In the genomic region with DNA sequence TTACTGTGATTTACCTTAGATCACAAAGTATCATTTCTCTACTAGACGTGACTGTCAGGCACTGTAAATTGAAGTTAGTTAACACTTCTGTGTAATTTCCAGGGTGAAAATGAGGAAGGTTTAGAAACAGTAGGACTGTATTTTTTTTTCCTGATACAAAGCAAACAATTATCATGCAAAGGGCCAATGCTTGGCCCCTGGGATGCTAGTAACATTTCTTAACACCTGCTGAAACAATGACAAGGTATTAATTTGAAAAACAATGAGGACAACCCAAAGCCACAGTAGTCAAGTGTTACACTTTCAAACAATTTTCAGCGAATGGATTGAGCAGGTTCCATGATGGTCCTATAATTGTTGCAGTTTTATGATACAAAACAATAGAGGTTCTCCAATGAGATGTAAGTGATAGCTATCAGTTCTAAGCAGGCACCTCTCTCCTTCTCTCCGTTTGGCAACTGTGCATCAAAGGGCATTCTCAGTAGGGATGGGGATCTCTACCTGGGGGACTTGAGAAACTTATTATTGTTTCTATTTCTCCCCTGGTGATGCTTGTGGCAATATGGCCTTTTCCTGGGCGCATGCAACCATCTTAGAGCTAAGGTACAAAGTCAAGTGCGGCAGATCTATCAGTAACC, we compare ENCODE assay signal across 17 cellular contexts.
DNase-seq lines count a peak whose midpoint lies in the region; ATAC-seq, FAIRE-seq and TF ChIP-seq lines count a peak whose summit lies in the region.
"Had no signal": no experiment of that assay in that cellular context is flagged by ENCODE, and none has a peak within 500 bp of the region (broad histone marks: within the 10 kb centered on the region; RNA-seq: fewer than 3 reads in every experiment).

No MANE protein-coding gene starts in this region.

- H3K27me3 Mint-ChIP-seq in GM23338 (ENCODE audit: insufficient read depth, low read depth, poor library complexity), result peaks cover 6% of the 10 kb centered on the region
- peaks cover 78% of the 10 kb centered on the region for H3K27me3 Mint-ChIP-seq in MCF 10A (ENCODE audit: insufficient read depth, unreplicated experiment)

- H3K4ac ChIP-seq in H1 (replicated peaks; ENCODE audit: insufficient read length, low read depth, low read length), result no peak overlapping the region

- H2AFZ ChIP-seq in GM23338, result no peak overlapping the region
- H2AFZ ChIP-seq in H1 (ENCODE audit: low read length), result no peak overlapping the region

- H3K4me2 ChIP-seq in GM23338 (peak overlapping the region; percentile 19), H1 (ENCODE audit: insufficient read depth in 1 of 2, low read depth in 2 of 2, low read length in 2 of 2) (peak overlapping the region; percentile 43 to 55)

- H3F3A ChIP-seq in GM23338 (replicated peaks; ENCODE audit: low read depth), result no peaks in the 10 kb centered on the region

- H3K79me1 ChIP-seq in H1 (ENCODE audit: low read depth, low read length), result no peaks in the 10 kb centered on the region

- peak; percentile 67 for ATAC-seq in GM23338

- peak overlapping the region; percentile 68; the same call in 1 of the 2 replicates for H2BK5ac ChIP-seq in H1 (ENCODE audit: low read depth, low read length)

- H3K36me3 Mint-ChIP-seq in GM23338 (ENCODE audit: low read depth) (peaks cover 6% of the 10 kb centered on the region; the same call in 1 of the 3 replicates), MCF 10A (ENCODE audit: insufficient read depth, unreplicated experiment) (no peaks in the 10 kb centered on the region)
- H3K36me3 Mint-ChIP-seq: CD4-positive, alpha-beta memory T cell had no signal

- no peak overlapping the region for H3K56ac ChIP-seq in H1 (replicated peaks; ENCODE audit: insufficient read length, low read depth, low read length)

- H3K9me3 Mint-ChIP-seq in GM23338 (peaks cover 3% of the 10 kb centered on the region; the same call in 1 of the 3 replicates), MCF 10A (ENCODE audit: unreplicated experiment) (peaks cover 6% of the 10 kb centered on the region)
- H3K9me3 Mint-ChIP-seq: HFFc6 had no signal

- DNase-seq in GM23338 (ENCODE audit: low spot score) (peak; percentile 44), H1 (ENCODE audit: low read depth in 1 of 2, low spot score in 2 of 2) (no peak), vagina (ENCODE audit: extremely low spot score in 2 of 2) (no peak), erythroblast (lab: John Stamatoyannopoulos, UW) (no peak), NCI-H2029 treated with DMSO at 0.1 percent for 48 hours (lab: John Stamatoyannopoulos, UW) (no peak), MCF 10A (ENCODE audit: unreplicated experiment) (no peak)
- DNase-seq: C1 segment of cervical spinal cord; Calu3; CD4-positive, alpha-beta memory T cell; COR-L47; DMS153; DND-41; HFFc6 had no signal

- H3K4me1 Mint-ChIP-seq in GM23338 (peaks cover 61% of the 10 kb centered on the region), MCF 10A (ENCODE audit: insufficient read depth, unreplicated experiment) (no peaks in the 10 kb centered on the region)

- H3K4me1 ChIP-seq in GM23338 (ENCODE audit: insufficient read depth) (peaks cover 24% of the 10 kb centered on the region), HUES6 (ENCODE audit: control insufficient read depth, insufficient read depth, low read length) (peaks cover 21% of the 10 kb centered on the region), H1 (replicated peaks in 1 of 4; ENCODE audit: control insufficient read depth in 3 of 4, insufficient read depth in 4 of 4, low read length in 3 of 4) (peaks cover 2 to 22% (median 16%) of the 10 kb centered on the region in 4 experiments; a peak in 6 of 7 replicates), vagina (no peaks in the 10 kb centered on the region)
- H3K4me1 ChIP-seq: HAP-1 had no signal

- no peaks in the 10 kb centered on the region for H3K27me3 ChIP-seq in GM23338 (ENCODE audit: insufficient read depth)
- H3K27me3 ChIP-seq in HUES6 (ENCODE audit: control insufficient read depth, insufficient read depth, low read length), result peaks cover 7% of the 10 kb centered on the region; the same call in 1 of the 2 replicates
- peaks cover 0 to 4% (median 2%) of the 10 kb centered on the region in 4 experiments; a peak in 2 of 7 replicates for H3K27me3 ChIP-seq in H1 (replicated peaks in 1 of 4; ENCODE audit: control insufficient read depth in 3 of 4, extremely low read depth in 1 of 4, insufficient read depth in 3 of 4, low read length in 3 of 4)
- H3K27me3 ChIP-seq in vagina, result no peaks in the 10 kb centered on the region

- no peak overlapping the region for H3K27ac ChIP-seq in GM23338 (ENCODE audit: low read depth)
- H3K27ac ChIP-seq in HUES6 (ENCODE audit: low read depth, low read length), result no peak overlapping the region
- no peak overlapping the region for H3K27ac ChIP-seq in H1 (ENCODE audit: low read depth, low read length)
- H3K27ac ChIP-seq in vagina, result no peak overlapping the region

- no peak overlapping the region for H4K5ac ChIP-seq in H1 (ENCODE audit: insufficient read length, low read depth, low read length)

- H3K9me3 ChIP-seq in HUES6 (ENCODE audit: control insufficient read depth, insufficient read depth, low read depth, low read length), result no peaks in the 10 kb centered on the region
- H3K9me3 ChIP-seq in H1 (ENCODE audit: insufficient read depth in 2 of 2, low read depth in 1 of 2, low read length in 1 of 2), result no peaks in the 10 kb centered on the region
- H3K9me3 ChIP-seq in vagina, result no peaks in the 10 kb centered on the region
- H3K9me3 ChIP-seq: HAP-1 had no signal

- no peak overlapping the region for H3K9ac ChIP-seq in HUES6 (ENCODE audit: low read length)
- no peak overlapping the region for H3K9ac ChIP-seq in H1 (replicated peaks in 1 of 4; ENCODE audit: extremely low read depth in 1 of 4, low read depth in 3 of 4, low read length in 3 of 4)

- no peak overlapping the region; the same call in 1 of the 2 replicates for H2BK20ac ChIP-seq in H1 (ENCODE audit: low read length)

- no peak overlapping the region for H2BK15ac ChIP-seq in H1 (ENCODE audit: low read length)

- FAIRE-seq in H1 (lab: Jason Lieb, UNC), result peak; percentile 52
- FAIRE-seq: G401.6, GM12892 had no signal

- 0 out of 2 replicates have a peak overlapping the region, but pooled peaks have one; percentile 52 for H2BK12ac ChIP-seq in H1 (ENCODE audit: low read depth, low read length)

- intact Hi-C loops in vagina (cut with DNase I), result no loop called here
- intact Hi-C loops in MCF 10A (cut with micrococcal nuclease), result no loop called here

- no peak overlapping the region for H3K18ac ChIP-seq in H1 (ENCODE audit: extremely low read depth, low read length)

- TF ChIP-seq POLR2A in H1 (IDR thresholded peaks at IDR 0.05; ENCODE audit: control extremely low read depth in 1 of 2, low read depth in 2 of 2, low read length in 2 of 2) (no peak), vagina (IDR thresholded peaks at IDR 0.05) (no peak), erythroblast (IDR thresholded peaks at IDR 0.05; ENCODE audit: low read length) (no peak)

- H3K36me3 ChIP-seq in GM23338 (ENCODE audit: insufficient read depth), result no peaks in the 10 kb centered on the region
- H3K36me3 ChIP-seq in HUES6 (ENCODE audit: control insufficient read depth, insufficient read depth, low read length), result no peaks in the 10 kb centered on the region
- no peaks in the 10 kb centered on the region for H3K36me3 ChIP-seq in H1 (ENCODE audit: control insufficient read depth in 2 of 4, insufficient read depth in 4 of 4, low read length in 3 of 4)
- H3K36me3 ChIP-seq in vagina, result no peaks in the 10 kb centered on the region
- H3K36me3 ChIP-seq: HAP-1 had no signal

- no peaks in the 10 kb centered on the region for H4K20me1 ChIP-seq in GM23338 (replicated peaks; ENCODE audit: insufficient read depth)
- H4K20me1 ChIP-seq in H1 (replicated peaks in 1 of 2; ENCODE audit: control insufficient read depth in 1 of 2, insufficient read depth in 2 of 2, low read length in 2 of 2), result no peaks in the 10 kb centered on the region

- TF ChIP-seq RAD21 in H1 (IDR thresholded peaks at IDR 0.05 in 1 of 2, conservative IDR thresholded peaks at IDR 0.05 in 1 of 2; ENCODE audit: low read depth in 2 of 2, low read length in 2 of 2), result no peak

- BruUV-seq in MCF 10A (replicated peaks; lab: Mats Ljungman, UMichigan), result no TSS peak

- no peak overlapping the region for H2AK5ac ChIP-seq in H1 (ENCODE audit: low read depth, low read length)

- no peak overlapping the region for H3K14ac ChIP-seq in H1 (ENCODE audit: insufficient read length)

- no peak overlapping the region for H3K23ac ChIP-seq in H1 (ENCODE audit: insufficient read length)

- H2BK120ac ChIP-seq in H1 (replicated peaks; ENCODE audit: low read depth, low read length), result peak overlapping the region; percentile 5

- no peak overlapping the region for H3K4me3 ChIP-seq in GM23338
- peak overlapping the region; percentile 3; the same call in 1 of the 2 replicates for H3K4me3 ChIP-seq in HUES6 (ENCODE audit: low read depth, low read length)
- H3K4me3 ChIP-seq in H1 (ENCODE audit: extremely low read depth in 1 of 4, insufficient read depth in 2 of 4, low read depth in 3 of 4, low read length in 4 of 4), result peak overlapping the region in 1 of 4 experiments; percentile 44; a peak in 2 of 8 replicates
- no peak overlapping the region for H3K4me3 ChIP-seq in vagina
- H3K4me3 ChIP-seq: HAP-1 had no signal

- H3K23me2 ChIP-seq in H1 (ENCODE audit: low read depth, low read length), result no peaks in the 10 kb centered on the region; the same call in 1 of the 2 replicates

- no peak overlapping the region for H4K8ac ChIP-seq in H1 (ENCODE audit: extremely low read depth, insufficient read depth, low read length)

- CTCF ChIA-PET in H1 (lab: Charles Lee; ENCODE audit: partially characterized antibody), result interaction anchor here (0.8 to 4.2 kb wide), 4 partner anchors 8 to 545 kb away, joined by 3 to 20 read pairs (median 8); no protein-coding TSS in a partner anchor
- CTCF ChIA-PET in MCF 10A (lab: Yijun Ruan, JAX), result interaction anchor here (0.7 to 1.2 kb wide), 2 partner anchors 11 to 107 kb away, joined by 3 to 5 read pairs; no protein-coding TSS in a partner anchor

- no peaks in the 10 kb centered on the region for H3K9me2 ChIP-seq in GM23338 (ENCODE audit: insufficient read depth)

- H3K27ac Mint-ChIP-seq in GM23338 (no peak overlapping the region), MCF 10A (ENCODE audit: low read depth, unreplicated experiment) (no peak overlapping the region)
- H3K27ac Mint-ChIP-seq: CD4-positive, alpha-beta memory T cell; HFFc6 had no signal

- no peaks in the 10 kb centered on the region for H3K79me2 ChIP-seq in GM23338 (replicated peaks; ENCODE audit: insufficient read depth)
- H3K79me2 ChIP-seq in H1 (ENCODE audit: control insufficient read depth in 1 of 2, insufficient read depth in 2 of 2, low read length in 2 of 2), result no peaks in the 10 kb centered on the region

- POLR2A ChIA-PET in H1 (lab: Charles Lee; ENCODE audit: partially characterized antibody) (interaction anchor here (1.3 to 1.8 kb wide), 2 partner anchors 10 to 13 kb away, joined by 3 to 4 read pairs; no protein-coding TSS in a partner anchor), MCF 10A (lab: Yijun Ruan, JAX) (interaction anchor here (0.8 kb wide), 1 partner anchor 758 kb away, joined by 5 read pairs; no protein-coding TSS in a partner anchor)

- WGBS in H1 (ENCODE audit: extremely low coverage in 1 of 2, insufficient coverage in 1 of 2, insufficient read length in 1 of 2, insufficient replicate concordance in 2 of 2, low coverage in 1 of 2, low lambda C conversion rate in 2 of 2, missing lambda C conversion rate in 1 of 2), 2 experiments, result 24% methylated on average over 5 of the region's 5 CpGs; no CpG with 5 or more reads in 1 of the 2 experiments

- TF ChIP-seq EP300 in H1 (IDR thresholded peaks at IDR 0.05; ENCODE audit: borderline replicate concordance in 1 of 2, low read depth in 2 of 2, low read length in 2 of 2), result no peak

- peak overlapping the region; percentile 12; the same call in 1 of the 3 replicates for H3K4me3 Mint-ChIP-seq in GM23338
- no peak overlapping the region for H3K4me3 Mint-ChIP-seq in MCF 10A (ENCODE audit: unreplicated experiment)
- H3K4me3 Mint-ChIP-seq: CD4-positive, alpha-beta memory T cell; HFFc6 had no signal

- no peak for TF ChIP-seq CTCF in GM23338 (conservative IDR thresholded peaks at IDR 0.05; ENCODE audit: low read depth in 2 of 2)
- TF ChIP-seq CTCF in H1 (IDR thresholded peaks at IDR 0.05; ENCODE audit: control extremely low read depth in 1 of 3, insufficient read depth in 1 of 3, low read depth in 1 of 3, low read length in 3 of 3), result no peak
- no peak for TF ChIP-seq CTCF in vagina (IDR thresholded peaks at IDR 0.05)
- TF ChIP-seq CTCF in MCF 10A (IDR thresholded peaks at IDR 0.05; ENCODE audit: unreplicated experiment), result no peak

- no peak overlapping the region for H4K91ac ChIP-seq in H1 (replicated peaks; ENCODE audit: insufficient read length, low read length)
